ENCODE assay signal across 17 cellular contexts in the genomic region with DNA sequence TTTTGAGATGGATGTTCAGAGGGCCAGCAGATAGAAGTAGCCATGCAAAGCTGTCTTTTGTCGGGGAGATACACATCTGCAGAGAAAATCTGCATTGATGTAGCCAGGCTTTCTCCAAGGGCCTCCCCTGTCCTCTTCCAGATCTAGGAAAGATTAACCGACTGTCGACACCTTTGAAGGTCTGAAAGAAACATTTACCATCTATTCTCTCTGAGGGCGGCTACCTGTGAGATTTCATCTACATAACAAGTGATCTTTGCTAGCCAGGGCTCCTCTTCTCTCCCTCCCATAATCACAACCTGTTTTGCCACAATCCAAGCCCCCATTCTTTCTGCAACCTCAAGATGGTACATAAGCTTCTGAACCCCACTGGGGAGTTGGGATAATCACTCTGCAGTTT.
A peak's percentile ranks its signal among the peaks of the same experiment; 100 is the strongest.
DNase-seq lines count a peak whose midpoint lies in the region; ATAC-seq and TF ChIP-seq lines count a peak whose summit lies in the region.
"Had no signal": no experiment of that assay in that cellular context is flagged by ENCODE, and none has a peak within 500 bp of the region (broad histone marks: within the 10 kb centered on the region; RNA-seq: fewer than 3 reads in every experiment).

No MANE protein-coding gene starts in this region.

- H2AK5ac ChIP-seq in H9 (ENCODE audit: insufficient read length, low read length) = no peak overlapping the region

- H3K27me3 Mint-ChIP-seq in H9 (ENCODE audit: low read depth) (no peaks in the 10 kb centered on the region), WTC11 (ENCODE audit: low read depth) (no peaks in the 10 kb centered on the region)
- H3K27me3 Mint-ChIP-seq: B cell; CD4-positive, alpha-beta T cell had no signal

- H4K5ac ChIP-seq in H9 (ENCODE audit: insufficient read length, low read depth, low read length) = no peak overlapping the region

- no peak overlapping the region for H3K23ac ChIP-seq in H9 (ENCODE audit: insufficient read length, low read depth, low read length)

- no peak overlapping the region for H2BK12ac ChIP-seq in H9 (ENCODE audit: insufficient read length, low read depth, low read length)

- H3K4me1 ChIP-seq in H9 (ENCODE audit: insufficient read depth, low read length) = peaks cover 12% of the 10 kb centered on the region; the same call in 1 of the 2 replicates
- H3K4me1 ChIP-seq in iPS DF 6.9 (ENCODE audit: control insufficient read depth, insufficient read depth, low read length) = peaks cover 2% of the 10 kb centered on the region; the same call in 1 of the 2 replicates
- no peaks in the 10 kb centered on the region for H3K4me1 ChIP-seq in effector memory CD4-positive, alpha-beta T cell (ENCODE audit: control insufficient read depth, insufficient read depth, low read length, poor library complexity, severe bottlenecking)

- no peak overlapping the region for H3K4me3 ChIP-seq in iPS DF 6.9 (ENCODE audit: low read length)
- no peak overlapping the region for H3K4me3 ChIP-seq in effector memory CD4-positive, alpha-beta T cell (ENCODE audit: insufficient read depth, low read depth, low read length, poor library complexity, severe bottlenecking)
- H3K4me3 ChIP-seq: GM12878, GM23248 had no signal

- TF ChIP-seq CTCF in H9 (conservative IDR thresholded peaks at IDR 0.05) (no peak), WTC11 (IDR thresholded peaks at IDR 0.05) (no peak)

- H3K36me3 Mint-ChIP-seq in H9 (ENCODE audit: insufficient read depth in 1 of 3, low read depth in 3 of 3) (no peaks in the 10 kb centered on the region; a peak in 2 of 7 replicates), WTC11 (peaks cover 5% of the 10 kb centered on the region; the same call in 1 of the 2 replicates)

- CTCF ChIA-PET in WTC11 (lab: Charles Lee) = no interaction called here

- H3K9me3 ChIP-seq in H9 (ENCODE audit: control insufficient read depth, low read depth, low read length) (no peaks in the 10 kb centered on the region), iPS DF 6.9 (ENCODE audit: control insufficient read depth, insufficient read depth, low read length) (no peaks in the 10 kb centered on the region)
- H3K9me3 ChIP-seq in effector memory CD4-positive, alpha-beta T cell (ENCODE audit: control insufficient read depth, low read length) = no peaks in the 10 kb centered on the region

- ATAC-seq in WTC11 = peak; percentile 88
- ATAC-seq in GM19455 (IDR thresholded peaks at IDR 0.05; ENCODE audit: unreplicated experiment) = no peak
- no peak for ATAC-seq in HG02642 (IDR thresholded peaks at IDR 0.05; ENCODE audit: poor library complexity, unreplicated experiment)
- ATAC-seq: GM12878, HepG2 had no signal

- H3K27ac Mint-ChIP-seq in H9 = peak overlapping the region; percentile 7 to 83 (median 11); a peak in 5 of 7 replicates
- peak overlapping the region; percentile 36 for H3K27ac Mint-ChIP-seq in WTC11
- H3K27ac Mint-ChIP-seq: B cell; CD4-positive, alpha-beta T cell; HFFc6 had no signal

- no peak overlapping the region for H2BK120ac ChIP-seq in H9 (ENCODE audit: low read depth, low read length, poor library complexity, severe bottlenecking)

- no peak overlapping the region for H2AFZ ChIP-seq in H9 (ENCODE audit: low read length)
- H2AFZ ChIP-seq: GM23248 had no signal

- peaks cover 36 to 38% of the 10 kb centered on the region in 2 experiments for H3K4me1 Mint-ChIP-seq in H9
- peaks cover 35% of the 10 kb centered on the region for H3K4me1 Mint-ChIP-seq in WTC11
- H3K4me1 Mint-ChIP-seq: B cell had no signal

- H3K36me3 ChIP-seq in iPS DF 6.9 (ENCODE audit: control insufficient read depth, insufficient read depth, low read length) = no peaks in the 10 kb centered on the region
- no peaks in the 10 kb centered on the region for H3K36me3 ChIP-seq in effector memory CD4-positive, alpha-beta T cell (ENCODE audit: control insufficient read depth, insufficient read depth, low read length)

- H4K20me1 ChIP-seq in H9 (ENCODE audit: control insufficient read depth, insufficient read depth, insufficient read length) = no peaks in the 10 kb centered on the region

- H3K14ac ChIP-seq in H9 (ENCODE audit: insufficient read depth, low read length) = no peak overlapping the region

- H3K27ac ChIP-seq in H9 (ENCODE audit: insufficient read length, low read depth, low read length) (no peak overlapping the region), iPS DF 6.9 (ENCODE audit: low read length) (no peak overlapping the region)
- no peak overlapping the region for H3K27ac ChIP-seq in effector memory CD4-positive, alpha-beta T cell (ENCODE audit: insufficient read depth, low read length, poor library complexity, severe bottlenecking)
- H3K27ac ChIP-seq: GM23248 had no signal

- H3K18ac ChIP-seq in H9 (ENCODE audit: insufficient read length, low read depth, low read length) = no peak overlapping the region

- DNase-seq in H9 = peak; percentile 49
- no peak for DNase-seq in WTC11 (ENCODE audit: low spot score)
- peak; percentile 29 for DNase-seq in iPS DF 6.9 (ENCODE audit: low read depth, low spot score)
- no peak for DNase-seq in NCI-H1417 treated with DMSO at 0.1 percent for 48 hours (lab: John Stamatoyannopoulos, UW)
- no peak for DNase-seq in effector memory CD4-positive, alpha-beta T cell
- DNase-seq: C1 segment of cervical spinal cord; Calu3; CD4-positive, alpha-beta T cell; DMS 273 treated with DMSO at 0.1 percent for 48 hours; GM23248; HCEC 1CT; HFFc6 had no signal

- H2BK20ac ChIP-seq in H9 (ENCODE audit: low read depth, low read length, poor library complexity, severe bottlenecking) = no peak overlapping the region

- H2BK15ac ChIP-seq in H9 (ENCODE audit: low read depth, low read length) = no peak overlapping the region

- WGBS in H9 (ENCODE audit: extremely low coverage, insufficient read length, low lambda C conversion rate) = no CpG with 5 or more reads among the region's 4 CpGs
- WGBS in iPS DF 6.9 (ENCODE audit: insufficient coverage, insufficient read length) = no CpG with 5 or more reads among the region's 4 CpGs

- H3K9me3 Mint-ChIP-seq in H9 (no peaks in the 10 kb centered on the region; a peak in 2 of 5 replicates), WTC11 (peaks cover 18% of the 10 kb centered on the region)
- H3K9me3 Mint-ChIP-seq: HFFc6 had no signal

- no peak overlapping the region for H3K9ac ChIP-seq in H9 (ENCODE audit: extremely low read depth, insufficient read length, low read length)
- H3K9ac ChIP-seq: GM23248 had no signal

- H3K79me2 ChIP-seq in H9 (ENCODE audit: insufficient read depth, low read length) = no peaks in the 10 kb centered on the region

- H3K4me3 Mint-ChIP-seq in H9 (peak overlapping the region in 1 of 2 experiments; percentile 11; a peak in 1 of 5 replicates), WTC11 (no peak overlapping the region)
- H3K4me3 Mint-ChIP-seq: B cell; CD4-positive, alpha-beta T cell; HFFc6 had no signal

- no peak overlapping the region for H4K91ac ChIP-seq in H9 (ENCODE audit: insufficient read length, low read depth, low read length)

- H3K4me2 ChIP-seq in H9 (ENCODE audit: insufficient read depth, insufficient read length, low read length) = peak overlapping the region; percentile 19

- H3K23me2 ChIP-seq in H9 (ENCODE audit: insufficient read length, low read depth, low read length, poor library complexity, severe bottlenecking) = no peaks in the 10 kb centered on the region

- H3K79me1 ChIP-seq in H9 (ENCODE audit: insufficient read depth, low read depth, low read length, poor library complexity, severe bottlenecking) = no peaks in the 10 kb centered on the region

- H3K4ac ChIP-seq in H9 (ENCODE audit: low read depth, low read length) = no peak overlapping the region

- POLR2A ChIA-PET in WTC11 (lab: Charles Lee) = no interaction called here

- H3K56ac ChIP-seq in H9 (ENCODE audit: insufficient read length, low read depth, low read length) = no peak overlapping the region

- H3K27me3 ChIP-seq in H9 (ENCODE audit: insufficient read depth, low read length) (no peaks in the 10 kb centered on the region), iPS DF 6.9 (ENCODE audit: control insufficient read depth, insufficient read depth, low read length) (no peaks in the 10 kb centered on the region)
- no peaks in the 10 kb centered on the region for H3K27me3 ChIP-seq in effector memory CD4-positive, alpha-beta T cell (replicated peaks; ENCODE audit: control insufficient read depth, insufficient read depth, low read length, poor library complexity, severe bottlenecking)

- H2BK5ac ChIP-seq in H9 (ENCODE audit: insufficient read length, low read length) = no peak overlapping the region

- no peak overlapping the region for H4K8ac ChIP-seq in H9 (replicated peaks; ENCODE audit: insufficient read length, low read depth, low read length)

- no peak overlapping the region for H3T11ph ChIP-seq in H9 (ENCODE audit: low read length)

TF ChIP-seq in WTC11, 78 proteins besides CTCF, POLR2A, EP300 and RAD21 (continues in another document):
- TF ChIP-seq ETV6 (CRISPR knock-in tag; IDR thresholded peaks at IDR 0.05) (no peak), ZBTB21 (CRISPR knock-in tag; IDR thresholded peaks at IDR 0.05; ENCODE audit: borderline replicate concordance) (no peak), TEAD4 (CRISPR knock-in tag; IDR thresholded peaks at IDR 0.05) (no peak), GTF2I (CRISPR knock-in tag; conservative IDR thresholded peaks at IDR 0.05) (no peak), ZNF416 (CRISPR knock-in tag; IDR thresholded peaks at IDR 0.05) (no peak), SMAD3 (CRISPR knock-in tag; IDR thresholded peaks at IDR 0.05; ENCODE audit: borderline replicate concordance) (no peak), SMAD4 (CRISPR knock-in tag; IDR thresholded peaks at IDR 0.05) (no peak), ZNF232 (CRISPR knock-in tag; IDR thresholded peaks at IDR 0.05) (no peak), ESRRA (CRISPR knock-in tag; IDR thresholded peaks at IDR 0.05; ENCODE audit: borderline replicate concordance) (no peak), KAT7 (CRISPR knock-in tag; IDR thresholded peaks at IDR 0.05; ENCODE audit: borderline replicate concordance) (no peak)
- TF ChIP-seq, protein P1, sequence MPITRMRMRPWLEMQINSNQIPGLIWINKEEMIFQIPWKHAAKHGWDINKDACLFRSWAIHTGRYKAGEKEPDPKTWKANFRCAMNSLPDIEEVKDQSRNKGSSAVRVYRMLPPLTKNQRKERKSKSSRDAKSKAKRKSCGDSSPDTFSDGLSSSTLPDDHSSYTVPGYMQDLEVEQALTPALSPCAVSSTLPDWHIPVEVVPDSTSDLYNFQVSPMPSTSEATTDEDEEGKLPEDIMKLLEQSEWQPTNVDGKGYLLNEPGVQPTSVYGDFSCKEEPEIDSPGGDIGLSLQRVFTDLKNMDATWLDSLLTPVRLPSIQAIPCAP (CRISPR knock-in tag; IDR thresholded peaks at IDR 0.05) = no peak
- TF ChIP-seq, protein P2, sequence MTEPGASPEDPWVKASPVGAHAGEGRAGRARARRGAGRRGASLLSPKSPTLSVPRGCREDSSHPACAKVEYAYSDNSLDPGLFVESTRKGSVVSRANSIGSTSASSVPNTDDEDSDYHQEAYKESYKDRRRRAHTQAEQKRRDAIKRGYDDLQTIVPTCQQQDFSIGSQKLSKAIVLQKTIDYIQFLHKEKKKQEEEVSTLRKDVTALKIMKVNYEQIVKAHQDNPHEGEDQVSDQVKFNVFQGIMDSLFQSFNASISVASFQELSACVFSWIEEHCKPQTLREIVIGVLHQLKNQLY (CRISPR knock-in tag; IDR thresholded peaks at IDR 0.05) = no peak

Comparison
In these comparisons a context has a peak if more than half of its experiments do, and no peak if none do; other contexts are left out.
1. DNase-seq: peak in H9 (single experiment) and iPS DF 6.9 (single experiment); none in WTC11 (single experiment), NCI-H1417 treated with DMSO at 0.1 percent for 48 hours (single experiment) and effector memory CD4-positive, alpha-beta T cell (0 of 3).